17 cellular contexts compared by ENCODE assay signal in the genomic region with DNA sequence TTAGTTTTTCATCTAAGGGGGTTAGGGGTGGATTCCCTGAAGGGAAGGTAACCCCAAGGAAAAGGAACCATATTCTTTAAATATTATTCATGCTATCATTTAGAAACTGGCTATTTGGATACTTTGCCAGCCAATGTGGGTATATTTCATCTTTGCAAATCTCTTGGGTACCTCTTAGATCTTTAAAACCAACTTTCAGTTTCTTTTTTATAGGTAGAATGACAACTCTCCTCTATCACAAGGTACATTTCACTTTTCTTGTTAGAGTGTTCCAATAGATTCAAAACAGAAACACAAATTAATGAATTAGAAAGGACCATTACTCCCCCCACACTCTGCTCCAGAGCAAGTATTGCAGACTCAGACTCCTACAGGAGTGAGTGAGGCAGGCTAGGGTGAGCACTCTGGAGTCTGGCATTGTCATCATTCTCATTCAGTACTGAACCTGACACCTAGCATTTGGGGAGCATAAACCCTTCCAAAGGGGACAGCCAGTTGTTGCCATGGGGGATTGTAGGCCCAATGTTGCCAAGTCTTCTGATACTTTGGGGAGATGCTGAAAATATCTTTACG. TPM values are rescaled to one million over a fixed set of nuclear protein-coding genes. Genes with fewer than 3 reads are reported as not detected.
A peak's percentile ranks its signal among the peaks of the same experiment; 100 is the strongest.
DNase-seq lines count a peak whose midpoint lies in the region; ATAC-seq, FAIRE-seq and TF ChIP-seq lines count a peak whose summit lies in the region.
"Had no signal": no experiment of that assay in that cellular context is flagged by ENCODE, and none has a peak within 500 bp of the region (broad histone marks: within the 10 kb centered on the region; RNA-seq: fewer than 3 reads in every experiment).

No MANE protein-coding gene starts in this region.

- no TSS peak for BruUV-seq in K562 (replicated peaks; lab: Mats Ljungman, UMichigan)

- H3K4me1 Mint-ChIP-seq in T-cell: peaks cover 61 to 69% (median 68%) of the 10 kb centered on the region in 3 donors

- H3K36me3 ChIP-seq in cardiac muscle cell (no peaks in the 10 kb centered on the region), left ventricle myocardium inferior (no peaks in the 10 kb centered on the region), K562 (ENCODE audit: control insufficient read depth, insufficient read depth, low read length) (peaks cover 29% of the 10 kb centered on the region), thymus (ENCODE audit: control insufficient read depth, insufficient read depth) (peaks cover 14% of the 10 kb centered on the region)
- H3K36me3 ChIP-seq: SJCRH30 had no signal

- FAIRE-seq in K562 (lab: Jason Lieb, UNC): no peak
- FAIRE-seq: small intestine had no signal

- DNase-seq in cardiac muscle cell (ENCODE audit: low read depth in 1 of 2, low spot score in 1 of 2) (no peak), left ventricle myocardium inferior (no peak), T-cell (no peak), K562 (ENCODE audit: extremely low read depth in 1 of 4, low spot score in 3 of 4) (no peak), DMS114 treated with DMSO at 0.1 percent for 48 hours (lab: John Stamatoyannopoulos, UW; ENCODE audit: unreplicated experiment) (no peak), G401 (ENCODE audit: low spot score) (no peak)
- DNase-seq: amygdala, foreskin fibroblast, KBM-7, NCI-H146, NCI-H510A, SJCRH30, small intestine had no signal

- in situ Hi-C loops in K562 (cut with MboI) (no loop called here), G401 (cut with HindIII; ENCODE audit: low sequenced_read_pairs) (no loop called here)

- 100% methylated on average over 1 of the region's 1 CpG for WGBS in K562 (ENCODE audit: insufficient coverage, low coverage, missing lambda C conversion rate)
- WGBS in thymus: 99% methylated on average over 1 of the region's 1 CpG

- H3K4me1 ChIP-seq in cardiac muscle cell (ENCODE audit: low read depth) (peaks cover 64% of the 10 kb centered on the region), left ventricle myocardium inferior (peaks cover 91% of the 10 kb centered on the region), K562 (replicated peaks in 1 of 2; ENCODE audit: control insufficient read depth in 2 of 2, insufficient read depth in 2 of 2, low read length in 2 of 2) (peaks cover 12 to 31% of the 10 kb centered on the region in 2 experiments; a peak in 4 of 5 replicates), thymus (ENCODE audit: control insufficient read depth, insufficient read depth, low read length) (no peaks in the 10 kb centered on the region)
- H3K4me1 ChIP-seq: SJCRH30 had no signal

- H3K36me3 Mint-ChIP-seq in T-cell: peaks cover 16% of the 10 kb centered on the region

- H4K20me1 ChIP-seq in K562 (replicated peaks; ENCODE audit: control insufficient read depth, insufficient read depth, low read length): peaks cover 21% of the 10 kb centered on the region; the same call in 1 of the 2 replicates

- CTCF ChIA-PET in T-cell (lab: Charles Lee) (no interaction called here), K562 (lab: Yijun Ruan, JAX; ENCODE audit: low intra/inter-chr PET ratio) (no interaction called here)

- TF ChIP-seq CTCF in cardiac muscle cell (IDR thresholded peaks at IDR 0.05; ENCODE audit: low read depth, low read length) (no peak), left ventricle myocardium inferior (IDR thresholded peaks at IDR 0.05; ENCODE audit: borderline replicate concordance) (no peak), K562 (IDR thresholded peaks at IDR 0.05 in 2 of 3, conservative IDR thresholded peaks at IDR 0.05 in 1 of 3; ENCODE audit: insufficient read depth in 2 of 3, low read depth in 1 of 3, low read length in 3 of 3) (no peak)

- no peak for TF ChIP-seq EP300 in K562 (IDR thresholded peaks at IDR 0.05; ENCODE audit: low read length)

- H3K27me3 ChIP-seq in cardiac muscle cell (no peaks in the 10 kb centered on the region), left ventricle myocardium inferior (ENCODE audit: low read depth) (no peaks in the 10 kb centered on the region), K562 (ENCODE audit: control insufficient read depth in 2 of 2, insufficient read depth in 2 of 2, low read length in 2 of 2) (no peaks in the 10 kb centered on the region), thymus (ENCODE audit: control insufficient read depth, insufficient read depth) (no peaks in the 10 kb centered on the region)
- H3K27me3 ChIP-seq: SJCRH30 had no signal

- H3K4me3 ChIP-seq in cardiac muscle cell (no peak overlapping the region), left ventricle myocardium inferior (no peak overlapping the region), K562 (no peak overlapping the region), thymus (ENCODE audit: low read length) (no peak overlapping the region)
- H3K4me3 ChIP-seq: SJCRH30 had no signal

- no peak for TF ChIP-seq RAD21 in K562 (CRISPR knock-in tag; conservative IDR thresholded peaks at IDR 0.05 in 1 of 2, IDR thresholded peaks at IDR 0.05 in 1 of 2)

- peaks cover 78% of the 10 kb centered on the region for H3K79me2 ChIP-seq in K562 (ENCODE audit: control insufficient read depth, insufficient read depth, low read length)

- H3K9me3 ChIP-seq in cardiac muscle cell (ENCODE audit: low read depth) (no peaks in the 10 kb centered on the region), left ventricle myocardium inferior (replicated peaks) (no peaks in the 10 kb centered on the region), K562 (replicated peaks; ENCODE audit: control insufficient read depth, insufficient read depth, low read depth, low read length) (no peaks in the 10 kb centered on the region), thymus (ENCODE audit: control insufficient read depth) (no peaks in the 10 kb centered on the region)
- H3K9me3 ChIP-seq: SJCRH30 had no signal

- H2AFZ ChIP-seq in K562 (ENCODE audit: low read depth, low read length): no peak overlapping the region

- no peak overlapping the region for H3K9ac ChIP-seq in K562 (ENCODE audit: insufficient read depth in 1 of 2, low read depth in 2 of 2, low read length in 2 of 2)

- ATAC-seq in T-cell (replicated peaks in 1 of 4) (peak in 3 of 4 experiments; percentile 21 to 58 (median 41)), K562 (peak; percentile 44), GM21360 (IDR thresholded peaks at IDR 0.05; ENCODE audit: unreplicated experiment) (no peak)
- ATAC-seq: left lobe of liver had no signal

- peaks cover 4% of the 10 kb centered on the region for H3K9me1 ChIP-seq in K562 (ENCODE audit: control insufficient read depth, insufficient read depth, low read length)

- H3K27me3 Mint-ChIP-seq in T-cell: no peaks in the 10 kb centered on the region

- TF ChIP-seq POLR2A in K562 (conservative IDR thresholded peaks at IDR 0.05): no peak

- H3K27ac Mint-ChIP-seq in T-cell: peak overlapping the region; percentile 96 to 97

- no peaks in the 10 kb centered on the region for H3K9me3 Mint-ChIP-seq in T-cell

- POLR2A ChIA-PET in T-cell (lab: Charles Lee): no interaction called here
- POLR2A ChIA-PET in K562 (lab: Yijun Ruan, JAX): no interaction called here

- H3K4me2 ChIP-seq in K562 (ENCODE audit: insufficient read depth, low read length): no peak overlapping the region

- intact Hi-C loops in left ventricle myocardium inferior (cut with micrococcal nuclease): no loop called here
- intact Hi-C loops in K562 (cut with micrococcal nuclease): no loop called here

- peak overlapping the region; percentile 81 for H3K27ac ChIP-seq in cardiac muscle cell
- H3K27ac ChIP-seq in left ventricle myocardium inferior (replicated peaks): no peak overlapping the region
- H3K27ac ChIP-seq in K562 (ENCODE audit: extremely low read depth, low read depth, low read length): no peak overlapping the region
- peak overlapping the region; percentile 76 for H3K27ac ChIP-seq in thymus (ENCODE audit: low read depth)
- H3K27ac ChIP-seq: HL-60, SJCRH30 had no signal

- H3K4me3 Mint-ChIP-seq in T-cell: peak overlapping the region; percentile 63 to 74 (median 70)

RNA-seq across cellular contexts. Expression of gene MACO1, which starts 43.0 kb away (rescaled TPM):
- 12.5 and 13.8 TPM in 2 replicates for total RNA-seq in cardiac muscle cell
- polyA plus RNA-seq in cardiac muscle cell: 10.6 and 12.3 TPM in 2 replicates
- 12.9 TPM for total RNA-seq in left ventricle myocardium inferior
- total RNA-seq in T-cell: 10 to 100 TPM; 19.7 to 23.2 (median 21.5) TPM
- total RNA-seq in K562 (2011; cell fraction: chromatin; rRNA removed; ENCODE audit: low replicate concordance): 18.4 and 45.3 TPM in 2 replicates
- 18.0 and 21.1 TPM in 2 replicates for total RNA-seq in K562 (2011; cell fraction: nucleolus; rRNA removed)
- 26.7 and 32.7 TPM in 2 replicates for total RNA-seq in K562 (2011; cell fraction: nucleoplasm; rRNA removed)
- 20.0 and 21.7 TPM in 2 replicates for total RNA-seq in K562 (2014; rRNA removed)
- total RNA-seq in K562 (2014; rRNA removed; fragmentation: Illumina TruSeq; extraction: Trizol): 25.2 and 32.1 TPM in 2 replicates
- total RNA-seq in K562 (2015; rRNA removed; fragmentation: Illumina TruSeq; extraction: Trizol): 22.6 and 25.1 TPM in 2 replicates
- total RNA-seq in K562 (2021): 21.8 and 26.2 TPM in 2 replicates
- polyA plus RNA-seq in K562 (2011; rRNA removed): 16.2 and 16.5 TPM in 2 replicates
- polyA plus RNA-seq in K562 (2011; cell fraction: cytosol; rRNA removed): 5.5 and 9.0 TPM in 2 replicates
- polyA plus RNA-seq in K562 (2011; cell fraction: nucleus; rRNA removed): 13.6 and 15.9 TPM in 2 replicates
- polyA plus RNA-seq in K562 (2012): 17.2 and 17.8 TPM in 2 replicates
- polyA plus RNA-seq in K562 (2014; fragmentation: Illumina TruSeq; extraction: Trizol): 22.5 and 28.4 TPM in 2 replicates
- 1 to 10 TPM; 4.6 to 5.1 TPM for polyA plus RNA-seq in K562 (2014; fragmentation: Nextera tagmentation; extraction: Ambion mirVana)
- 15.4 and 18.9 TPM in 2 replicates for polyA plus RNA-seq in K562 (2014; rRNA removed)
- polyA minus RNA-seq in K562 (2011; rRNA and poly(A)+ RNA removed): 16.1 and 20.4 TPM in 2 replicates
- 8.4 and 9.4 TPM in 2 replicates for polyA minus RNA-seq in K562 (2011; cell fraction: cytosol; rRNA and poly(A)+ RNA removed)
- 5.3 and 10.9 TPM in 2 replicates for polyA minus RNA-seq in K562 (2011; cell fraction: nucleus; rRNA and poly(A)+ RNA removed)
- polyA plus RNA-seq in thymus: 17.3 TPM
- total RNA-seq in G401 (2014; rRNA removed; shearing (Covaris generic)): 79.2 and 84.0 TPM in 2 replicates

RNA-seq across cellular contexts. Expression of gene RHCE, which starts 53.1 kb away (rescaled TPM):
- total RNA-seq in cardiac muscle cell (1.8 and 2.1 TPM in 2 replicates), left ventricle myocardium inferior (1.0 TPM), T-cell (1 to 10 TPM in 1 of 5 donors, under 1 TPM in 3, not detected in 1; 0.35 to 1.0 (median 0.63) TPM), K562 (2014; rRNA removed) (7.5 and 12.3 TPM in 2 replicates), K562 (2014; rRNA removed; fragmentation: Illumina TruSeq; extraction: Trizol) (12.7 and 14.8 TPM in 2 replicates), K562 (2015; rRNA removed; fragmentation: Illumina TruSeq; extraction: Trizol) (5.3 and 5.4 TPM in 2 replicates), K562 (2021) (11.2 and 12.6 TPM in 2 replicates)
- polyA plus RNA-seq in cardiac muscle cell (3.3 and 4.9 TPM in 2 replicates), K562 (2011; rRNA removed) (13.6 and 25.9 TPM in 2 replicates), K562 (2014; fragmentation: Illumina TruSeq; extraction: Trizol) (10.9 and 11.4 TPM in 2 replicates), K562 (2014; fragmentation: Nextera tagmentation; extraction: Ambion mirVana) (10 to 100 TPM; 28.3 to 31.5 TPM), K562 (2014; rRNA removed) (8.3 and 9.1 TPM in 2 replicates), thymus (0.59 TPM)
- total RNA-seq in K562 (2011; cell fraction: chromatin; rRNA removed; ENCODE audit: low replicate concordance): 32.9 and 40.0 TPM in 2 replicates
- 54.9 and 67.4 TPM in 2 replicates for total RNA-seq in K562 (2011; cell fraction: nucleolus; rRNA removed)
- 44.0 and 54.3 TPM in 2 replicates for total RNA-seq in K562 (2011; cell fraction: nucleoplasm; rRNA removed)
- 20.6 and 28.6 TPM in 2 replicates for polyA plus RNA-seq in K562 (2011; cell fraction: cytosol; rRNA removed)
- 11.9 and 17.8 TPM in 2 replicates for polyA plus RNA-seq in K562 (2011; cell fraction: nucleus; rRNA removed)
- polyA plus RNA-seq in K562 (2012): 17.0 and 20.5 TPM in 2 replicates
- 22.4 and 24.1 TPM in 2 replicates for polyA minus RNA-seq in K562 (2011; rRNA and poly(A)+ RNA removed)
- 9.8 and 10.7 TPM in 2 replicates for polyA minus RNA-seq in K562 (2011; cell fraction: cytosol; rRNA and poly(A)+ RNA removed)
- 5.8 and 9.8 TPM in 2 replicates for polyA minus RNA-seq in K562 (2011; cell fraction: nucleus; rRNA and poly(A)+ RNA removed)
- 0.17 and 1.6 TPM in 2 replicates for total RNA-seq in G401 (2014; rRNA removed; shearing (Covaris generic))

Comparison
In these comparisons a context has a peak if more than half of its experiments do, and no peak if none do; other contexts are left out.
1. H3K27ac ChIP-seq: peak in cardiac muscle cell (single experiment) and thymus (single experiment); none in left ventricle myocardium inferior (single experiment) and K562 (single experiment).